ENCODE assay signal across 1 cellular context in genomic region chr7:104267701-104268368, GRCh38.
TF ChIP-seq lines count a peak whose summit lies in the region.

No MANE protein-coding gene starts in this region.

TF ChIP-seq in WTC11, 78 proteins besides CTCF, POLR2A, EP300 and RAD21 (continued from another document):
- TF ChIP-seq ARID4B (CRISPR knock-in tag; IDR thresholded peaks at IDR 0.05; ENCODE audit: borderline replicate concordance) = no peak
- TF ChIP-seq ZNF396 (CRISPR knock-in tag; IDR thresholded peaks at IDR 0.05; ENCODE audit: borderline replicate concordance) = no peak
- TF ChIP-seq ZNF138 (CRISPR knock-in tag; conservative IDR thresholded peaks at IDR 0.05) = no peak
- TF ChIP-seq RORB (CRISPR knock-in tag; IDR thresholded peaks at IDR 0.05) = no peak
